Comparison of ENCODE assay signal across 19 cellular contexts in the genomic region with DNA sequence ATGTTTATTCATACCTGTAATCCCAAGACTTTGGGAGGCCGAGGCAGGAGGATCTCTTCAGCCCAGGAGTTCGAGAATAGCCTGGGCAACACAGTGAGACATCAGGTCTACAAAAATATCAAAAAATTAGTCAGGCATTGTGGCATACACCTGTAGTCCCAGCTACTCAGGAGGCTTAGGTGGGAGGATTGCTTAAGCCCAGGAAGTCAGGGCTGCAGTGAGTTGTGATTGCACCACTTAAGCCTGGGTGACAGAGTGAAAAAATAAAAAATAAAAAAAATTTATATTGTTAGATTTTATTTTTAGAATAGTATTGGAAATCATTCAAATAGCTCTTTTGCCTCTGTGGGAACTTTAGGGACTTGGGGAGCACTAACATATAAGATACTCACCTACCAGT. TPM values are rescaled to one million over a fixed set of nuclear protein-coding genes. Genes with fewer than 3 reads are reported as not detected.
DNase-seq lines count a peak whose midpoint lies in the region; ATAC-seq and TF ChIP-seq lines count a peak whose summit lies in the region.
"Had no signal": no experiment of that assay in that cellular context is flagged by ENCODE, and none has a peak within 500 bp of the region (broad histone marks: within the 10 kb centered on the region; RNA-seq: fewer than 3 reads in every experiment).

No MANE protein-coding gene starts in this region.

- TF ChIP-seq CTCF in left ventricle myocardium inferior (IDR thresholded peaks at IDR 0.05; ENCODE audit: borderline replicate concordance): no peak
- TF ChIP-seq CTCF in heart right ventricle (IDR thresholded peaks at IDR 0.05): no peak
- no peak for TF ChIP-seq CTCF in Panc1 (IDR thresholded peaks at IDR 0.05)
- no peak for TF ChIP-seq CTCF in epithelial cell of esophagus (IDR thresholded peaks at IDR 0.05; ENCODE audit: insufficient read depth, low read depth, low read length, missing control alignments)

- H2AK5ac ChIP-seq in trophoblast cell (ENCODE audit: low read length): no peak overlapping the region

- no peak overlapping the region for H2BK120ac ChIP-seq in trophoblast cell (ENCODE audit: insufficient read depth, low read length, poor library complexity)

- H3K27ac ChIP-seq in left ventricle myocardium inferior (replicated peaks): peak overlapping the region; percentile 13
- no peak overlapping the region for H3K27ac ChIP-seq in heart right ventricle
- peak overlapping the region; percentile 99 for H3K27ac ChIP-seq in Panc1 (ENCODE audit: low read length)
- H3K27ac ChIP-seq in trophoblast cell (ENCODE audit: low read depth, low read length): no peak overlapping the region
- H3K27ac ChIP-seq: BLaER1 had no signal

- H3K4me2 ChIP-seq in trophoblast cell (ENCODE audit: low read length): no peak overlapping the region
- H3K4me2 ChIP-seq: BLaER1, SK-N-SH had no signal

- peak overlapping the region; percentile 8 for H4K91ac ChIP-seq in trophoblast cell (ENCODE audit: low read depth, low read length)

- H3K79me1 ChIP-seq in trophoblast cell (ENCODE audit: low read length): peaks cover 14% of the 10 kb centered on the region

- WGBS in heart right ventricle, 2 donors: 93 to 96% methylated on average over 2 of the region's 2 CpGs
- no CpG with 5 or more reads among the region's 2 CpGs for WGBS in trophoblast cell (ENCODE audit: extremely low coverage, insufficient coverage, insufficient read length)

- CTCF ChIA-PET in Panc1 (lab: Charles Lee): interaction anchor here (0.6 to 1.0 kb wide), 2 partner anchors 25 to 98 kb away, joined by 3 to 5 read pairs; no protein-coding TSS in a partner anchor

- no peak overlapping the region for H3K9ac ChIP-seq in trophoblast cell (ENCODE audit: low read length)
- H3K9ac ChIP-seq: BLaER1, SK-N-SH had no signal

- H3K4me3 ChIP-seq in left ventricle myocardium inferior (no peak overlapping the region), heart right ventricle (no peak overlapping the region), Panc1 (ENCODE audit: low read depth in 2 of 2, low read length in 2 of 2) (no peak overlapping the region), epithelial cell of esophagus (ENCODE audit: low read length) (no peak overlapping the region), trophoblast cell (ENCODE audit: low read depth, low read length) (no peak overlapping the region)
- H3K4me3 ChIP-seq: BLaER1 had no signal

- no peak overlapping the region for H3K14ac ChIP-seq in trophoblast cell (ENCODE audit: low read length)

- POLR2A ChIA-PET in Panc1 (lab: Charles Lee): no interaction called here

- H3K27me3 ChIP-seq in left ventricle myocardium inferior (ENCODE audit: low read depth): no peaks in the 10 kb centered on the region
- no peaks in the 10 kb centered on the region for H3K27me3 ChIP-seq in heart right ventricle
- H3K27me3 ChIP-seq in Panc1 (ENCODE audit: control insufficient read depth, insufficient read depth, low read length): no peaks in the 10 kb centered on the region
- no peaks in the 10 kb centered on the region for H3K27me3 ChIP-seq in trophoblast cell (ENCODE audit: insufficient read depth, low read length)
- H3K27me3 ChIP-seq: BLaER1 had no signal

- H3K79me2 ChIP-seq in trophoblast cell (ENCODE audit: control insufficient read depth, insufficient read depth, low read length, poor library complexity): no peaks in the 10 kb centered on the region

- no peak overlapping the region for H3K4ac ChIP-seq in trophoblast cell (ENCODE audit: low read depth, low read length)

- H3K23ac ChIP-seq in trophoblast cell (ENCODE audit: low read length): no peak overlapping the region

- ATAC-seq in heart right ventricle (no peak), Panc1 (no peak), GM21528 (IDR thresholded peaks at IDR 0.05; ENCODE audit: low FRiP score, unreplicated experiment) (no peak)

- H2AFZ ChIP-seq in trophoblast cell (ENCODE audit: insufficient read depth, low read length, poor library complexity): no peak overlapping the region

- H3K4me1 ChIP-seq in left ventricle myocardium inferior (peaks cover 47% of the 10 kb centered on the region), heart right ventricle (peaks cover 2 to 61% (median 42%) of the 10 kb centered on the region in 9 donors), Panc1 (ENCODE audit: control insufficient read depth, insufficient read depth, low read length) (peaks cover 64% of the 10 kb centered on the region), trophoblast cell (ENCODE audit: control insufficient read depth in 1 of 2, insufficient read depth in 2 of 2, low read length in 2 of 2) (peaks cover 16 to 29% of the 10 kb centered on the region in 2 experiments)
- H3K4me1 ChIP-seq: BLaER1 had no signal

- DNase-seq in left ventricle myocardium inferior (no peak), heart right ventricle (no peak), Panc1 (ENCODE audit: low read depth, low spot score) (no peak), epithelial cell of esophagus (ENCODE audit: low read depth) (peak; percentile 71), trophoblast cell (peak; percentile 10 to 31), C1 segment of cervical spinal cord (lab: John Stamatoyannopoulos, UW) (no peak), SHP77 (lab: John Stamatoyannopoulos, UW) (no peak)
- DNase-seq: 8988T; CD4-positive, alpha-beta T cell; HCEC 1CT; NCI-H1092; NCI-H1417 treated with DMSO at 0.1 percent for 48 hours; NCI-H1694 treated with DMSO at 0.1 percent for 48 hours; NCI-H2171 treated with DMSO at 0.1 percent for 48 hours; NCI-H524; NCI-H774; SK-N-SH had no signal

- no peaks in the 10 kb centered on the region for H3K36me3 ChIP-seq in left ventricle myocardium inferior
- no peaks in the 10 kb centered on the region for H3K36me3 ChIP-seq in heart right ventricle
- H3K36me3 ChIP-seq in Panc1 (ENCODE audit: control insufficient read depth, insufficient read depth, low read length): no peaks in the 10 kb centered on the region
- no peaks in the 10 kb centered on the region for H3K36me3 ChIP-seq in trophoblast cell (ENCODE audit: control insufficient read depth in 1 of 2, insufficient read depth in 2 of 2, low read length in 2 of 2)
- H3K36me3 ChIP-seq: BLaER1 had no signal

- H2BK12ac ChIP-seq in trophoblast cell (ENCODE audit: low read length): no peak overlapping the region

- intact Hi-C loops in left ventricle myocardium inferior (cut with micrococcal nuclease) (loop anchor here (10.0 kb wide), 1 partner anchor 84 kb away; a partner anchor contains a TSS), heart right ventricle (cut with DNase I) (loop anchor here in 7 of 10 donors (5.0 to 10.0 kb wide), 5 partner anchors 38 to 94 kb away; a partner anchor contains a TSS), Panc1 (cut with micrococcal nuclease; ENCODE audit: unreplicated experiment) (no loop called here)

- in situ Hi-C loops in Panc1 (cut with HindIII; ENCODE audit: low pct_unique_long_range_greater_than_20kb, low sequenced_read_pairs): no loop called here

- no peak overlapping the region for H2BK5ac ChIP-seq in trophoblast cell (ENCODE audit: low read depth, low read length, poor library complexity)

- H4K12ac ChIP-seq in trophoblast cell (ENCODE audit: low read depth, low read length): no peak overlapping the region

- no TSS peak for BruUV-seq in Panc1 (replicated peaks; lab: Mats Ljungman, UMichigan)

- H4K8ac ChIP-seq in trophoblast cell (ENCODE audit: low read depth, low read length): no peak overlapping the region

- H3K9me3 ChIP-seq in left ventricle myocardium inferior (replicated peaks) (peaks cover 10% of the 10 kb centered on the region), heart right ventricle (peaks cover 0 to 5% (median 0%) of the 10 kb centered on the region in 11 donors), Panc1 (ENCODE audit: control insufficient read depth, insufficient read depth, low read depth, low read length) (peaks cover 29% of the 10 kb centered on the region; the same call in 1 of the 2 replicates), trophoblast cell (ENCODE audit: insufficient read depth, low read depth, low read length) (no peaks in the 10 kb centered on the region)
- H3K9me3 ChIP-seq: SK-N-SH had no signal

- no peak overlapping the region for H3K18ac ChIP-seq in trophoblast cell (ENCODE audit: low read length)

RNA-seq across cellular contexts. Expression of a gene that starts 12.9 kb away (rescaled TPM):
- total RNA-seq in left ventricle myocardium inferior: 103 TPM
- total RNA-seq in heart right ventricle: 100 to 1,000 TPM in 5 of 10 donors, 10 to 100 TPM in 5; 63.6 to 142 (median 95.2) TPM
- polyA plus RNA-seq in heart right ventricle: 100 to 1,000 TPM; 131 to 132 TPM
- 1,063 TPM for total RNA-seq in Panc1 (2021; ENCODE audit: unreplicated experiment)
- polyA plus RNA-seq in Panc1 (2012; ENCODE audit: insufficient read length): 1,714 TPM
- polyA plus RNA-seq in trophoblast cell (2013): 1.8 and 2.2 TPM in 2 replicates
- total RNA-seq: CD4-positive, alpha-beta T cell had no signal

RNA-seq across cellular contexts. Expression of a gene that starts 56.9 kb away (rescaled TPM):
- total RNA-seq in left ventricle myocardium inferior (11.2 TPM), heart right ventricle (10 to 100 TPM in 6 of 10 donors, 1 to 10 TPM in 4; 4.1 to 21.2 (median 10.3) TPM), Panc1 (2021; ENCODE audit: unreplicated experiment) (54.5 TPM)
- polyA plus RNA-seq in heart right ventricle: 1 to 10 TPM; 6.0 TPM
- 34.5 TPM for polyA plus RNA-seq in Panc1 (2012; ENCODE audit: insufficient read length)
- polyA plus RNA-seq in trophoblast cell (2013): 0.17 and 0.23 TPM in 2 replicates
- total RNA-seq: CD4-positive, alpha-beta T cell had no signal

Comparison
In these comparisons a context has a peak if more than half of its experiments do, and no peak if none do; other contexts are left out.
1. H3K27ac ChIP-seq: peak in left ventricle myocardium inferior (single experiment) and Panc1 (single experiment); none in heart right ventricle (0 of 10) and trophoblast cell (single experiment).
2. DNase-seq: peak in epithelial cell of esophagus (single experiment) and trophoblast cell (2 of 2); none in left ventricle myocardium inferior (single experiment), heart right ventricle (0 of 2), Panc1 (single experiment), C1 segment of cervical spinal cord (0 of 14) and SHP77 (0 of 2).